Comparison of ENCODE assay signal across 8 cellular contexts in genomic region chr1:155307247-155307740, GRCh38. TPM values are rescaled to one million over a fixed set of nuclear protein-coding genes. Genes with fewer than 3 reads are reported as not detected.
DNase-seq lines count a peak whose midpoint lies in the region; ATAC-seq and TF ChIP-seq lines count a peak whose summit lies in the region.

No MANE protein-coding gene starts in this region.

- H2AFZ ChIP-seq in PC-9 (no peak overlapping the region), smooth muscle cell (ENCODE audit: low read depth) (no peak overlapping the region)

- H3K4me1 Mint-ChIP-seq in endothelial cell (ENCODE audit: unreplicated experiment) = peaks cover 33% of the 10 kb centered on the region

- H3K79me2 ChIP-seq in PC-9 (ENCODE audit: low read depth) (peaks cover 35% of the 10 kb centered on the region), smooth muscle cell (ENCODE audit: low read depth) (peaks cover 36% of the 10 kb centered on the region)

- H3K9ac ChIP-seq in smooth muscle cell (ENCODE audit: low read depth) = no peak overlapping the region

- 0 out of 2 replicates have a peak, but pooled peaks cover 6% of the 10 kb centered on the region for H3K9me2 ChIP-seq in PC-9 (ENCODE audit: insufficient read depth)

- H3K9me3 ChIP-seq in PC-9 (ENCODE audit: insufficient read depth, low read depth) (no peaks in the 10 kb centered on the region), smooth muscle cell (replicated peaks; ENCODE audit: low read depth) (no peaks in the 10 kb centered on the region)

- BruUV-seq in PC-9 (replicated peaks; lab: Mats Ljungman, UMichigan) = no TSS peak

- CTCF ChIA-PET in AG04449 (lab: Yijun Ruan, JAX) (interaction anchor here (0.7 to 5.6 kb wide), 15 partner anchors 13 to 134 kb away, joined by 3 to 101 read pairs (median 4); partner anchors contain the start of genes CLK2, HCN3, KRTCAP2 and RUSC1), PC-9 (lab: Charles Lee) (interaction anchor here (0.6 to 0.9 kb wide), 3 partner anchors 36 to 700 kb away, joined by 3 to 6 read pairs (median 4); no protein-coding TSS in a partner anchor)

- POLR2A ChIA-PET in AG04449 (lab: Yijun Ruan, JAX) = interaction anchor here (0.6 kb wide), 1 partner anchor 267 kb away, joined by 3 read pairs; no protein-coding TSS in a partner anchor
- POLR2A ChIA-PET in PC-9 (lab: Charles Lee; ENCODE audit: unreplicated experiment) = interaction anchor here (1.4 kb wide), 1 partner anchor 16 kb away, joined by 24 read pairs; no protein-coding TSS in a partner anchor

- no peaks in the 10 kb centered on the region for H3K27me3 ChIP-seq in PC-9 (ENCODE audit: insufficient read depth, low read depth)
- no peaks in the 10 kb centered on the region for H3K27me3 ChIP-seq in smooth muscle cell (ENCODE audit: low read depth)

- H3F3A ChIP-seq in PC-9 (ENCODE audit: insufficient read depth, low read depth) (peaks cover 16% of the 10 kb centered on the region), smooth muscle cell (ENCODE audit: low read depth) (peaks cover 6% of the 10 kb centered on the region)

- no peak for DNase-seq in AG04449 (ENCODE audit: low read depth, low spot score)
- DNase-seq in PC-9 = no peak
- no peak for DNase-seq in endothelial cell (ENCODE audit: low spot score)
- DNase-seq in smooth muscle cell (lab: John Stamatoyannopoulos, UW; ENCODE audit: unreplicated experiment) = no peak
- DNase-seq in NCI-H2081 treated with DMSO at 0.1 percent for 48 hours (lab: John Stamatoyannopoulos, UW) = no peak
- no peak for DNase-seq in activated CD4-positive, CD25-positive, alpha-beta regulatory T cell (lab: John Stamatoyannopoulos, UW)

- peaks cover 36% of the 10 kb centered on the region for H3K27me3 Mint-ChIP-seq in endothelial cell (ENCODE audit: unreplicated experiment)

- TF ChIP-seq CTCF in AG04449 (IDR thresholded peaks at IDR 0.05; ENCODE audit: insufficient read depth, low read length, missing control alignments) (peak; percentile 18), GM12872 (IDR thresholded peaks at IDR 0.05; ENCODE audit: insufficient read depth, low read depth, low read length) (peak; percentile 56; the same call in 2 of the 3 replicates), PC-9 (conservative IDR thresholded peaks at IDR 0.05) (no peak), endothelial cell (IDR thresholded peaks at IDR 0.05; ENCODE audit: unreplicated experiment) (peak; percentile 25), smooth muscle cell (IDR thresholded peaks at IDR 0.05; ENCODE audit: borderline replicate concordance, insufficient read depth, poor library complexity, severe bottlenecking) (peak; percentile 37)

- H3K27ac ChIP-seq in PC-9 (peak overlapping the region; percentile 91), smooth muscle cell (ENCODE audit: low read depth) (no peak overlapping the region)

- H4K20me1 ChIP-seq in PC-9 (ENCODE audit: insufficient read depth) (peaks cover 16% of the 10 kb centered on the region; the same call in 1 of the 2 replicates), smooth muscle cell (ENCODE audit: low read depth) (peaks cover 11% of the 10 kb centered on the region)

- H3K4me1 ChIP-seq in PC-9 (replicated peaks; ENCODE audit: insufficient read depth) (peaks cover 26% of the 10 kb centered on the region), smooth muscle cell (ENCODE audit: low read depth) (peaks cover 16% of the 10 kb centered on the region)

- intact Hi-C loops in PC-9 (cut with micrococcal nuclease; ENCODE audit: unreplicated experiment) = loop anchor here (5.0 kb wide), 1 partner anchor 45 kb away; the partner anchor contains the start of gene SCAMP3

- peaks cover 19% of the 10 kb centered on the region for H3K36me3 Mint-ChIP-seq in endothelial cell (ENCODE audit: low read depth, unreplicated experiment)

- H3K4me2 ChIP-seq in PC-9 (peak overlapping the region; percentile 72), smooth muscle cell (no peak overlapping the region)

- no peaks in the 10 kb centered on the region for H3K9me3 Mint-ChIP-seq in endothelial cell (ENCODE audit: unreplicated experiment)

- ATAC-seq in HG03159 (IDR thresholded peaks at IDR 0.05; ENCODE audit: unreplicated experiment) = no peak

- H3K4me3 ChIP-seq in AG04449 (ENCODE audit: low read depth, low read length) (no peak overlapping the region), PC-9 (peak overlapping the region; percentile 88; the same call in 1 of the 2 replicates), smooth muscle cell (no peak overlapping the region)

- H3K36me3 ChIP-seq in PC-9 (ENCODE audit: low read depth) = no peaks in the 10 kb centered on the region; the same call in 1 of the 2 replicates
- no peaks in the 10 kb centered on the region for H3K36me3 ChIP-seq in smooth muscle cell (ENCODE audit: low read depth)

- 72% methylated on average over 6 of the region's 6 CpGs for WGBS in smooth muscle cell (ENCODE audit: low lambda C conversion rate)

- H3K27ac Mint-ChIP-seq in endothelial cell (ENCODE audit: unreplicated experiment) = peak overlapping the region; percentile 24

- peak overlapping the region; percentile 73 for H3K4me3 Mint-ChIP-seq in endothelial cell (ENCODE audit: unreplicated experiment)

RNA-seq across cellular contexts. Expression of gene FDPS, which starts 1.4 kb away (rescaled TPM):
- total RNA-seq in PC-9 (2021) = 397 and 568 TPM in 2 replicates
- 540 TPM for total RNA-seq in endothelial cell (ENCODE audit: unreplicated experiment)
- total RNA-seq in smooth muscle cell = 104 and 136 TPM in 2 replicates
- polyA plus RNA-seq in smooth muscle cell = 208 and 299 TPM in 2 replicates

RNA-seq across cellular contexts. Expression of gene PKLR, which starts 6.1 kb away (rescaled TPM):
- total RNA-seq in PC-9 (2021) = not detected in 2 replicates
- total RNA-seq in endothelial cell (ENCODE audit: unreplicated experiment) = not detected
- 0.09 TPM in 1 of 2 replicates, not detected in the other for total RNA-seq in smooth muscle cell
- 0.07 TPM in 1 of 2 replicates, not detected in the other for polyA plus RNA-seq in smooth muscle cell

RNA-seq across cellular contexts. Expression of gene RUSC1, which starts 13.4 kb away (rescaled TPM):
- total RNA-seq in PC-9 (2021) = 43.4 and 45.3 TPM in 2 replicates
- total RNA-seq in endothelial cell (ENCODE audit: unreplicated experiment) = 67.1 TPM
- 28.6 and 28.7 TPM in 2 replicates for total RNA-seq in smooth muscle cell
- 33.2 and 42.6 TPM in 2 replicates for polyA plus RNA-seq in smooth muscle cell

RNA-seq across cellular contexts. Expression of gene HCN3, which starts 30.0 kb away (rescaled TPM):
- 6.6 and 7.5 TPM in 2 replicates for total RNA-seq in PC-9 (2021)
- total RNA-seq in endothelial cell (ENCODE audit: unreplicated experiment) = 7.3 TPM
- 0.49 and 0.72 TPM in 2 replicates for total RNA-seq in smooth muscle cell
- polyA plus RNA-seq in smooth muscle cell = 1.2 and 1.6 TPM in 2 replicates

RNA-seq across cellular contexts. Expression of gene CLK2, which starts 34.0 kb away (rescaled TPM):
- total RNA-seq in PC-9 (2021) = 39.1 and 43.9 TPM in 2 replicates
- 62.8 TPM for total RNA-seq in endothelial cell (ENCODE audit: unreplicated experiment)
- 23.6 and 25.5 TPM in 2 replicates for total RNA-seq in smooth muscle cell
- polyA plus RNA-seq in smooth muscle cell = 23.5 and 32.2 TPM in 2 replicates
